In genomic region chr4:47368211-47368610, GRCh38 we compare ENCODE assay signal across 1 cellular context.
TF ChIP-seq lines count a peak whose summit lies in the region.

No MANE protein-coding gene starts in this region.

TF ChIP-seq in GM23338, 12 proteins besides CTCF, POLR2A, EP300 and RAD21 (continued from another document):
- TF ChIP-seq NANOG (IDR thresholded peaks at IDR 0.05; ENCODE audit: borderline replicate concordance) (no peak), POLR2AphosphoS5 (IDR thresholded peaks at IDR 0.05; ENCODE audit: low read depth) (no peak), ZNF114 (CRISPR knock-in tag; IDR thresholded peaks at IDR 0.05) (no peak), REST (IDR thresholded peaks at IDR 0.05; ENCODE audit: unreplicated experiment) (no peak), ZNF331 (CRISPR knock-in tag; IDR thresholded peaks at IDR 0.05; ENCODE audit: low read depth) (no peak), JUNB (IDR thresholded peaks at IDR 0.05; ENCODE audit: unreplicated experiment) (no peak)
